Comparison of ENCODE assay signal across 1 cellular context in genomic region chr2:130341562-130342019, GRCh38.
TF ChIP-seq lines count a peak whose summit lies in the region.

No MANE protein-coding gene starts in this region.

TF ChIP-seq in HCT116, 20 proteins besides CTCF, POLR2A, EP300 and RAD21 (continued from another document):
- no peak for TF ChIP-seq REST (IDR thresholded peaks at IDR 0.05; ENCODE audit: low read depth)
